9 cellular contexts compared by ENCODE assay signal in genomic region chr1:87034351-87034750, GRCh38.
"Had no signal": no experiment of that assay in that cellular context is flagged by ENCODE, and none has a peak within 500 bp of the region (broad histone marks: within the 10 kb centered on the region; RNA-seq: fewer than 3 reads in every experiment).

No MANE protein-coding gene starts in this region.

- H3K4me2 ChIP-seq: KMS-11 had no signal

- H3K27me3 Mint-ChIP-seq: IgD-negative memory B cell had no signal

- ATAC-seq: HepG2, K562 had no signal

- H3K27ac ChIP-seq: HL-60, KMS-11 had no signal

- FAIRE-seq: HepG2, HTR-8/SVneo, K562 had no signal

- H3K4me3 Mint-ChIP-seq: IgD-negative memory B cell had no signal

- H3K9ac ChIP-seq: KMS-11 had no signal

- DNase-seq: IMR-90, KBM-7, KG1 had no signal

- H3K27ac Mint-ChIP-seq: IgD-negative memory B cell had no signal

- H3K36me3 Mint-ChIP-seq: IgD-negative memory B cell had no signal

- H3K4me3 ChIP-seq: K562 had no signal
